In genomic region chr12:111444706-111445310, GRCh38 we compare ENCODE assay signal across 8 cellular contexts. TPM values are rescaled to one million over a fixed set of nuclear protein-coding genes. Genes with fewer than 3 reads are reported as not detected.
A peak's percentile ranks its signal among the peaks of the same experiment; 100 is the strongest.
DNase-seq lines count a peak whose midpoint lies in the region; ATAC-seq and TF ChIP-seq lines count a peak whose summit lies in the region.

No MANE protein-coding gene starts in this region.

- ATAC-seq in GM19043 (IDR thresholded peaks at IDR 0.05; ENCODE audit: low read depth, unreplicated experiment) (peak; percentile 82), HG03095 (IDR thresholded peaks at IDR 0.05; ENCODE audit: unreplicated experiment) (peak; percentile 70), left lung (peak; percentile 74)

- DNase-seq in amygdala (lab: John Stamatoyannopoulos, UW) (peak in 29 of 56 donors; percentile 27 to 72 (median 42)), left lung (peak; percentile 87), NCI-H2227 (lab: John Stamatoyannopoulos, UW; ENCODE audit: unreplicated experiment) (no peak), NCI-H1694 treated with DMSO at 0.1 percent for 48 hours (lab: John Stamatoyannopoulos, UW) (no peak)
- DNase-seq in stimulated activated CD4-positive, alpha-beta T cell treated with anti-CD3 and anti-CD28 coated beads, TNF-alpha, amount 100 ng/mL, for 48 hours (ENCODE audit: low read depth in 3 of 3), result peak; percentile 75 to 87 (median 80)

- peaks cover 0 to 72% of the 10 kb centered on the region in 2 donors for H3K36me3 ChIP-seq in left lung

- peak overlapping the region; percentile 45 to 82 for H3K27ac ChIP-seq in left lung

- H3K27me3 Mint-ChIP-seq in T-helper 1 cell treated with Interleukin-12 subunit alpha and Interleukin-12 subunit beta and Interleukin-4 antibody, amounts not matched to agents 30 μg/mL and 1 μg/mL, for 36 hours (ENCODE audit: low read depth), result no peaks in the 10 kb centered on the region

- no peaks in the 10 kb centered on the region for H3K27me3 ChIP-seq in left lung

- peak overlapping the region; percentile 86 for H3K27ac Mint-ChIP-seq in T-helper 1 cell treated with Interleukin-12 subunit alpha and Interleukin-12 subunit beta and Interleukin-4 antibody, amounts not matched to agents 30 μg/mL and 1 μg/mL, for 36 hours

- H3K9me3 Mint-ChIP-seq in T-helper 1 cell treated with Interleukin-12 subunit alpha and Interleukin-12 subunit beta and Interleukin-4 antibody, amounts not matched to agents 30 μg/mL and 1 μg/mL, for 36 hours, result no peaks in the 10 kb centered on the region

- H3K4me3 ChIP-seq in left lung, result no peak overlapping the region

- intact Hi-C loops in left lung (cut with DNase I), result no loop called here

- H3K36me3 Mint-ChIP-seq in T-helper 1 cell treated with Interleukin-12 subunit alpha and Interleukin-12 subunit beta and Interleukin-4 antibody, amounts not matched to agents 30 μg/mL and 1 μg/mL, for 36 hours (ENCODE audit: low read depth), result peaks cover 47% of the 10 kb centered on the region

- peaks cover 70% of the 10 kb centered on the region for H3K4me1 Mint-ChIP-seq in T-helper 1 cell treated with Interleukin-12 subunit alpha and Interleukin-12 subunit beta and Interleukin-4 antibody, amounts not matched to agents 30 μg/mL and 1 μg/mL, for 36 hours (ENCODE audit: low read depth)

- peaks cover 12 to 98% of the 10 kb centered on the region in 2 donors for H3K4me1 ChIP-seq in left lung

- H3K4me3 Mint-ChIP-seq in T-helper 1 cell treated with Interleukin-12 subunit alpha and Interleukin-12 subunit beta and Interleukin-4 antibody, amounts not matched to agents 30 μg/mL and 1 μg/mL, for 36 hours, result peak overlapping the region; percentile 76

- TF ChIP-seq CTCF in left lung (IDR thresholded peaks at IDR 0.05), result peak in 1 of 2 donors; percentile 20

- H3K9me3 ChIP-seq in left lung, result no peaks in the 10 kb centered on the region

RNA-seq across cellular contexts. Expression of gene SH2B3, which starts 39.1 kb away (rescaled TPM):
- total RNA-seq in left lung, result 10 to 100 TPM; 26.9 to 42.0 TPM

Comparison
In these comparisons a context has a peak if more than half of its experiments do, and no peak if none do; other contexts are left out.
1. DNase-seq: peak in amygdala (29 of 56), left lung (2 of 2) and stimulated activated CD4-positive, alpha-beta T cell treated with anti-CD3 and anti-CD28 coated beads, TNF-alpha, amount 100 ng/mL, for 48 hours (3 of 3); none in NCI-H2227 (single experiment) and NCI-H1694 treated with DMSO at 0.1 percent for 48 hours (single experiment).
2. Peak in every context shown above with its lines, with median percentiles within 50 percentile points of each other: ATAC-seq.